In genomic region chr15:66621491-66622467, GRCh38 we compare ENCODE assay signal across 1 cellular context.
TF ChIP-seq lines count a peak whose summit lies in the region.

No MANE protein-coding gene starts in this region.

TF ChIP-seq in IMR-90, 13 proteins besides CTCF, POLR2A, EP300 and RAD21 (continued from another document):
- TF ChIP-seq, protein P1, sequence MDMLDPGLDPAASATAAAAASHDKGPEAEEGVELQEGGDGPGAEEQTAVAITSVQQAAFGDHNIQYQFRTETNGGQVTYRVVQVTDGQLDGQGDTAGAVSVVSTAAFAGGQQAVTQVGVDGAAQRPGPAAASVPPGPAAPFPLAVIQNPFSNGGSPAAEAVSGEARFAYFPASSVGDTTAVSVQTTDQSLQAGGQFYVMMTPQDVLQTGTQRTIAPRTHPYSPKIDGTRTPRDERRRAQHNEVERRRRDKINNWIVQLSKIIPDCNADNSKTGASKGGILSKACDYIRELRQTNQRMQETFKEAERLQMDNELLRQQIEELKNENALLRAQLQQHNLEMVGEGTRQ (IDR thresholded peaks at IDR 0.05; ENCODE audit: low read depth, low read length), result no peak
- no peak for TF ChIP-seq CHD1 (IDR thresholded peaks at IDR 0.05; ENCODE audit: low read depth, low read length)
- TF ChIP-seq MAFK (IDR thresholded peaks at IDR 0.05; ENCODE audit: low read depth, low read length), result no peak
- TF ChIP-seq RCOR1 (IDR thresholded peaks at IDR 0.05; ENCODE audit: insufficient replicate concordance, low read length), result no peak
